In genomic region chr12:45705404-45705803, GRCh38 we compare ENCODE assay signal across 18 cellular contexts.
"Had no signal": no experiment of that assay in that cellular context is flagged by ENCODE, and none has a peak within 500 bp of the region (broad histone marks: within the 10 kb centered on the region; RNA-seq: fewer than 3 reads in every experiment).

No MANE protein-coding gene starts in this region.

- H3K36me3 Mint-ChIP-seq: stimulated activated effector memory CD8-positive, alpha-beta T cell treated with anti-CD3 and anti-CD28 coated beads, Interleukin-12 subunit alpha, Interleukin-12 subunit beta, amount 100 ng/mL, for 72 hours had no signal

- H3K9me3 Mint-ChIP-seq: central memory CD8-positive, alpha-beta T cell had no signal

- DNase-seq: activated CD4-positive, alpha-beta T cell treated with anti-CD3 and anti-CD28 coated beads, Interleukin-2, amount 10 ng/mL, durations not matched to agents 7 days and 5 days; activated CD8-positive, alpha-beta memory T cell treated with anti-CD3 and anti-CD28 coated beads, Interleukin-2, amount 50 U/mL, for 4 hours; activated naive CD4-positive, alpha-beta T cell treated with anti-CD3 and anti-CD28 coated beads for 36 hours; activated T-cell treated with anti-CD3 and anti-CD28 coated beads, Interleukin-2, amount 50 U/mL, for 4 hours; cortex of kidney; effector CD4-positive, alpha-beta T cell; left colon; pancreas; sigmoid colon; stimulated activated CD4-positive, alpha-beta T cell treated with anti-CD3 and anti-CD28 coated beads, Interleukin-4, amount 100 ng/mL, for 24 hours; testis; upper lobe of left lung had no signal

- ATAC-seq: activated T-cell treated with anti-CD3 and anti-CD28 coated beads, Interleukin-2, amount 50 U/mL, for 4 hours; esophagus mucosa; left colon; pancreas; stimulated activated effector memory CD8-positive, alpha-beta T cell treated with anti-CD3 and anti-CD28 coated beads, Interleukin-12 subunit alpha, Interleukin-12 subunit beta, amount 100 ng/mL, for 72 hours had no signal

- H3K27ac Mint-ChIP-seq: activated CD4-positive, alpha-beta T cell treated with anti-CD3 and anti-CD28 coated beads, Interleukin-2, amount 10 ng/mL, durations not matched to agents 7 days and 5 days; activated naive CD4-positive, alpha-beta T cell treated with anti-CD3 and anti-CD28 coated beads for 36 hours; brain; stimulated activated effector memory CD8-positive, alpha-beta T cell treated with anti-CD3 and anti-CD28 coated beads, Interleukin-12 subunit alpha, Interleukin-12 subunit beta, amount 100 ng/mL, for 72 hours; T-helper 2 cell treated with Interferon-gamma antibody and Interleukin-4, amounts not matched to agents 5 μg/mL and 100 μg/mL, for 36 hours had no signal

- H2AFZ ChIP-seq: hepatocyte had no signal

- H3K4me3 Mint-ChIP-seq: activated CD4-positive, alpha-beta T cell treated with anti-CD3 and anti-CD28 coated beads, Interleukin-2, amount 10 ng/mL, durations not matched to agents 7 days and 5 days; activated naive CD4-positive, alpha-beta T cell treated with anti-CD3 and anti-CD28 coated beads for 36 hours; activated T-cell treated with anti-CD3 and anti-CD28 coated beads, Interleukin-2, amount 50 U/mL, for 4 hours; brain; central memory CD8-positive, alpha-beta T cell; stimulated activated effector memory CD8-positive, alpha-beta T cell treated with anti-CD3 and anti-CD28 coated beads, Interleukin-12 subunit alpha, Interleukin-12 subunit beta, amount 100 ng/mL, for 72 hours; T-helper 2 cell treated with Interferon-gamma antibody and Interleukin-4, amounts not matched to agents 5 μg/mL and 100 μg/mL, for 36 hours had no signal

- H3K27me3 Mint-ChIP-seq: activated CD4-positive, alpha-beta T cell treated with anti-CD3 and anti-CD28 coated beads, Interleukin-2, amount 10 ng/mL, durations not matched to agents 7 days and 5 days; brain; central memory CD8-positive, alpha-beta T cell had no signal

- H3K9me3 ChIP-seq: pancreas, testis had no signal

- H3K27ac ChIP-seq: hepatocyte, pancreas, sigmoid colon, testis, upper lobe of left lung had no signal

- H3K4me2 ChIP-seq: hepatocyte had no signal

- H3K4me1 ChIP-seq: testis, upper lobe of left lung had no signal

- H3K27me3 ChIP-seq: hepatocyte, pancreas, sigmoid colon, testis, upper lobe of left lung had no signal

- H3K4me3 ChIP-seq: hepatocyte, pancreas, sigmoid colon, testis, upper lobe of left lung had no signal

- H3K4me1 Mint-ChIP-seq: activated CD4-positive, alpha-beta T cell treated with anti-CD3 and anti-CD28 coated beads, Interleukin-2, amount 10 ng/mL, durations not matched to agents 7 days and 5 days had no signal

- H3K36me3 ChIP-seq: pancreas, sigmoid colon, upper lobe of left lung had no signal
